Comparison of ENCODE assay signal across 15 cellular contexts in genomic region chr3:157921767-157922166, GRCh38.
"Had no signal": no experiment of that assay in that cellular context is flagged by ENCODE, and none has a peak within 500 bp of the region (broad histone marks: within the 10 kb centered on the region; RNA-seq: fewer than 3 reads in every experiment).

No MANE protein-coding gene starts in this region.

- DNase-seq: activated effector memory CD4-positive, alpha-beta T cell treated with Interleukin-2 at 50 U/mL for 16 hours; activated T-cell treated with anti-CD3 and anti-CD28 coated beads, Interleukin-2, amount 50 U/mL, for 1 hour; cortex of kidney; effector memory CD4-positive, alpha-beta T cell; hypothalamus; kidney glomerular epithelial cell; nephron progenitor cell; psoas muscle; right lobe of liver; spleen; stimulated activated CD4-positive, alpha-beta T cell treated with anti-CD3 and anti-CD28 coated beads, Interleukin-1b, Interleukin-23, amount 100 ng/mL, for 48 hours; stimulated activated naive CD4-positive, alpha-beta T cell; substantia nigra; transverse colon had no signal

- ATAC-seq: activated CD4-positive, CD25-positive, alpha-beta regulatory T cell treated with anti-CD3 and anti-CD28 coated beads, Interleukin-2, amount 50 U/mL, for 24 hours; psoas muscle; right lobe of liver had no signal
